Comparison of ENCODE assay signal across 19 cellular contexts in the genomic region with DNA sequence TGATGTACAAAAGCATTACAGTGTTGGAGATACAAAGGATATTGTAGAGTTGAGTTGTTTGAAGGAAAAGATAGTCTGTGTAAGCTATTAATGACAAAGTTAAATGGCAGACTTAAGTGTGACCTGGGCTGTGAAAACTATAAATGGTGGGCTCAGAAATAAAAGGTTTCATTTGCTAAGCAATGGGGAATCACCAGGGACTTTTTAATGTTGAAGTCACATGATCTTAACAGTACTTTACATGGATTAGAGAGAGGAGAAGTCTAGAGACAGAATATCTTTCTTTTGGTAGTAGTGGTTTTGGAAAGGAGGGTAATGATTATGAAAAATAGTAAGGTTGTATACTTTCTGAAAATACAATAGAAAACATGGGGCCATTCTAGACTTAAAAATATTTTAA.
DNase-seq lines count a peak whose midpoint lies in the region; ATAC-seq and TF ChIP-seq lines count a peak whose summit lies in the region.
"Had no signal": no experiment of that assay in that cellular context is flagged by ENCODE, and none has a peak within 500 bp of the region (broad histone marks: within the 10 kb centered on the region; RNA-seq: fewer than 3 reads in every experiment).

No MANE protein-coding gene starts in this region.

- no peak for TF ChIP-seq CTCF in GM23338 (conservative IDR thresholded peaks at IDR 0.05; ENCODE audit: low read depth in 2 of 2)

- peak overlapping the region; percentile 56; the same call in 1 of the 2 replicates for H3K27ac ChIP-seq in GM23338 (ENCODE audit: low read depth)
- H3K27ac ChIP-seq in SJCRH30 = no peak overlapping the region
- H3K27ac ChIP-seq: cardiac muscle cell, prostate gland, SJSA1, testis had no signal

- H3K4me1 ChIP-seq in GM23338 (ENCODE audit: insufficient read depth) (no peaks in the 10 kb centered on the region), SJCRH30 (no peaks in the 10 kb centered on the region)
- H3K4me1 ChIP-seq: prostate gland, SJSA1, testis had no signal

- no peaks in the 10 kb centered on the region for H3K9me2 ChIP-seq in GM23338 (ENCODE audit: insufficient read depth)

- H3K9me3 ChIP-seq in SJCRH30 (replicated peaks) = no peaks in the 10 kb centered on the region
- H3K9me3 ChIP-seq: Caco-2, prostate gland, SJSA1, testis had no signal

- H2AFZ ChIP-seq in GM23338 = no peak overlapping the region

- H3K4me1 Mint-ChIP-seq in activated T-cell treated with anti-CD3 and anti-CD28 coated beads, Interleukin-2, amount 50 U/mL, for 4 hours (ENCODE audit: low read depth) = peaks cover 18% of the 10 kb centered on the region
- H3K4me1 Mint-ChIP-seq in GM23338 = no peaks in the 10 kb centered on the region
- H3K4me1 Mint-ChIP-seq in activated naive CD8-positive, alpha-beta T cell treated with anti-CD3 and anti-CD28 coated beads, Interleukin-2, amount 50 U/mL, for 24 hours = peaks cover 18% of the 10 kb centered on the region
- peaks cover 14 to 18% of the 10 kb centered on the region in 2 donors for H3K4me1 Mint-ChIP-seq in stimulated activated naive B cell treated with anti-CD40 and anti-IgM and Interleukin-4, amounts not matched to agents 10 μg/mL and 1 μg/mL and 100 μg/mL, for 72 hours
- H3K4me1 Mint-ChIP-seq: H9 had no signal

- no peaks in the 10 kb centered on the region for H3K27me3 Mint-ChIP-seq in activated T-cell treated with anti-CD3 and anti-CD28 coated beads, Interleukin-2, amount 50 U/mL, for 4 hours (ENCODE audit: low read depth)
- peaks cover 2% of the 10 kb centered on the region for H3K27me3 Mint-ChIP-seq in GM23338 (ENCODE audit: insufficient read depth, low read depth, poor library complexity)
- H3K27me3 Mint-ChIP-seq in activated naive CD8-positive, alpha-beta T cell treated with anti-CD3 and anti-CD28 coated beads, Interleukin-2, amount 50 U/mL, for 24 hours = no peaks in the 10 kb centered on the region
- H3K27me3 Mint-ChIP-seq in stimulated activated naive B cell treated with anti-CD40 and anti-IgM and Interleukin-4, amounts not matched to agents 10 μg/mL and 1 μg/mL and 100 μg/mL, for 72 hours = no peaks in the 10 kb centered on the region

- peak; percentile 54 to 66 for ATAC-seq in activated T-cell treated with anti-CD3 and anti-CD28 coated beads, Interleukin-2, amount 50 U/mL, for 4 hours
- ATAC-seq in GM23338 = no peak
- no peak for ATAC-seq in activated naive CD8-positive, alpha-beta T cell treated with anti-CD3 and anti-CD28 coated beads, Interleukin-2, amount 50 U/mL, for 24 hours
- peak; percentile 53 to 79 for ATAC-seq in stimulated activated naive B cell treated with anti-CD40 and anti-IgM and Interleukin-4, amounts not matched to agents 10 μg/mL and 1 μg/mL and 100 μg/mL, for 72 hours (replicated peaks)
- ATAC-seq in HG02870 (IDR thresholded peaks at IDR 0.05; ENCODE audit: unreplicated experiment) = no peak
- ATAC-seq: left lobe of liver had no signal

- no peak for DNase-seq in activated T-cell treated with anti-CD3 and anti-CD28 coated beads, Interleukin-2, amount 50 U/mL, for 4 hours
- DNase-seq in activated T-cell treated with anti-CD3 and anti-CD28 coated beads, Interleukin-2, amount 50 U/mL, for 1 hour = no peak
- DNase-seq in GM23338 (ENCODE audit: low spot score) (no peak), SJCRH30 (no peak)
- no peak for DNase-seq in activated naive CD8-positive, alpha-beta T cell treated with anti-CD3 and anti-CD28 coated beads, Interleukin-2, amount 50 U/mL, for 24 hours
- no peak for DNase-seq in stimulated activated naive B cell treated with anti-CD40 and anti-IgM and Interleukin-4, amounts not matched to agents 10 μg/mL and 1 μg/mL and 100 μg/mL, for 72 hours
- no peak for DNase-seq in NK-92 treated with Interleukin-12 subunit alpha and Interleukin-12 subunit beta, amount 100 ng/mL, for 24 hours (lab: John Stamatoyannopoulos, UW)
- DNase-seq: Caco-2; GDM1; H9; KBM-7; NCI-H345; stimulated activated CD4-positive, alpha-beta T cell treated with anti-CD3 and anti-CD28 coated beads, Interleukin-15, amount 100 ng/mL, for 24 hours; testis had no signal

- H3K79me2 ChIP-seq in GM23338 (replicated peaks; ENCODE audit: insufficient read depth) = peaks cover 15% of the 10 kb centered on the region

- no peaks in the 10 kb centered on the region for H3K9me3 Mint-ChIP-seq in activated T-cell treated with anti-CD3 and anti-CD28 coated beads, Interleukin-2, amount 50 U/mL, for 4 hours
- no peaks in the 10 kb centered on the region for H3K9me3 Mint-ChIP-seq in GM23338
- H3K9me3 Mint-ChIP-seq in activated naive CD8-positive, alpha-beta T cell treated with anti-CD3 and anti-CD28 coated beads, Interleukin-2, amount 50 U/mL, for 24 hours = no peaks in the 10 kb centered on the region
- H3K9me3 Mint-ChIP-seq in stimulated activated naive B cell treated with anti-CD40 and anti-IgM and Interleukin-4, amounts not matched to agents 10 μg/mL and 1 μg/mL and 100 μg/mL, for 72 hours = peaks cover 0 to 4% of the 10 kb centered on the region in 2 donors
- H3K9me3 Mint-ChIP-seq: H9 had no signal

- H3K36me3 ChIP-seq in GM23338 (ENCODE audit: insufficient read depth) (peaks cover 10% of the 10 kb centered on the region; the same call in 1 of the 2 replicates), SJCRH30 (peaks cover 47% of the 10 kb centered on the region)
- H3K36me3 ChIP-seq: prostate gland had no signal

- H3K27me3 ChIP-seq in GM23338 (ENCODE audit: insufficient read depth) (no peaks in the 10 kb centered on the region), SJCRH30 (no peaks in the 10 kb centered on the region)
- H3K27me3 ChIP-seq: cardiac muscle cell, SJSA1, testis had no signal

- no peak overlapping the region for H3K4me2 ChIP-seq in GM23338

- H4K20me1 ChIP-seq in GM23338 (replicated peaks; ENCODE audit: insufficient read depth) = peaks cover under 1% of the 10 kb centered on the region; the same call in 1 of the 2 replicates

- peak overlapping the region; percentile 22; the same call in 1 of the 2 replicates for H3K27ac Mint-ChIP-seq in GM23338
- H3K27ac Mint-ChIP-seq in activated naive CD8-positive, alpha-beta T cell treated with anti-CD3 and anti-CD28 coated beads, Interleukin-2, amount 50 U/mL, for 24 hours = peak overlapping the region; percentile 41
- peak overlapping the region; percentile 78 for H3K27ac Mint-ChIP-seq in stimulated activated naive B cell treated with anti-CD40 and anti-IgM and Interleukin-4, amounts not matched to agents 10 μg/mL and 1 μg/mL and 100 μg/mL, for 72 hours

- H3K4me3 Mint-ChIP-seq in activated T-cell treated with anti-CD3 and anti-CD28 coated beads, Interleukin-2, amount 50 U/mL, for 4 hours = no peak overlapping the region
- H3K4me3 Mint-ChIP-seq in GM23338 = no peak overlapping the region
- H3K4me3 Mint-ChIP-seq in activated naive CD8-positive, alpha-beta T cell treated with anti-CD3 and anti-CD28 coated beads, Interleukin-2, amount 50 U/mL, for 24 hours = no peak overlapping the region
- peak overlapping the region in 1 of 2 donors; percentile 30 for H3K4me3 Mint-ChIP-seq in stimulated activated naive B cell treated with anti-CD40 and anti-IgM and Interleukin-4, amounts not matched to agents 10 μg/mL and 1 μg/mL and 100 μg/mL, for 72 hours
- H3K4me3 Mint-ChIP-seq: H9 had no signal

- H3K36me3 Mint-ChIP-seq in activated T-cell treated with anti-CD3 and anti-CD28 coated beads, Interleukin-2, amount 50 U/mL, for 4 hours (ENCODE audit: insufficient read depth) = peaks cover 29% of the 10 kb centered on the region
- H3K36me3 Mint-ChIP-seq in GM23338 (ENCODE audit: low read depth) = peaks cover 34% of the 10 kb centered on the region; the same call in 2 of the 3 replicates
- H3K36me3 Mint-ChIP-seq in activated naive CD8-positive, alpha-beta T cell treated with anti-CD3 and anti-CD28 coated beads, Interleukin-2, amount 50 U/mL, for 24 hours (ENCODE audit: low read depth) = peaks cover 37% of the 10 kb centered on the region
- H3K36me3 Mint-ChIP-seq in stimulated activated naive B cell treated with anti-CD40 and anti-IgM and Interleukin-4, amounts not matched to agents 10 μg/mL and 1 μg/mL and 100 μg/mL, for 72 hours = peaks cover 35 to 48% of the 10 kb centered on the region in 2 donors

- H3F3A ChIP-seq in GM23338 (replicated peaks; ENCODE audit: low read depth) = no peaks in the 10 kb centered on the region

- H3K4me3 ChIP-seq in GM23338 = no peak overlapping the region
- no peak overlapping the region for H3K4me3 ChIP-seq in SJCRH30
- H3K4me3 ChIP-seq: cardiac muscle cell, prostate gland, SJSA1, testis had no signal

TF ChIP-seq in GM23338, 12 proteins besides CTCF, POLR2A, EP300 and RAD21 (continues in another document):
- TF ChIP-seq CREB1 (CRISPR knock-in tag; IDR thresholded peaks at IDR 0.05; ENCODE audit: low read depth) (no peak), EZH2 (IDR thresholded peaks at IDR 0.05; ENCODE audit: low read depth, unreplicated experiment) (no peak), ZNF114 (CRISPR knock-in tag; IDR thresholded peaks at IDR 0.05) (no peak), NANOG (IDR thresholded peaks at IDR 0.05; ENCODE audit: borderline replicate concordance) (no peak), ZNF331 (CRISPR knock-in tag; IDR thresholded peaks at IDR 0.05; ENCODE audit: low read depth) (no peak)
- TF ChIP-seq, protein P1, sequence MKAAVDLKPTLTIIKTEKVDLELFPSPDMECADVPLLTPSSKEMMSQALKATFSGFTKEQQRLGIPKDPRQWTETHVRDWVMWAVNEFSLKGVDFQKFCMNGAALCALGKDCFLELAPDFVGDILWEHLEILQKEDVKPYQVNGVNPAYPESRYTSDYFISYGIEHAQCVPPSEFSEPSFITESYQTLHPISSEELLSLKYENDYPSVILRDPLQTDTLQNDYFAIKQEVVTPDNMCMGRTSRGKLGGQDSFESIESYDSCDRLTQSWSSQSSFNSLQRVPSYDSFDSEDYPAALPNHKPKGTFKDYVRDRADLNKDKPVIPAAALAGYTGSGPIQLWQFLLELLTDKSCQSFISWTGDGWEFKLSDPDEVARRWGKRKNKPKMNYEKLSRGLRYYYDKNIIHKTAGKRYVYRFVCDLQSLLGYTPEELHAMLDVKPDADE (IDR thresholded peaks at IDR 0.05) = no peak

Comparison
In these comparisons a context has a peak if more than half of its experiments do, and no peak if none do; other contexts are left out.
1. ATAC-seq: peak in activated T-cell treated with anti-CD3 and anti-CD28 coated beads, Interleukin-2, amount 50 U/mL, for 4 hours (2 of 2) and stimulated activated naive B cell treated with anti-CD40 and anti-IgM and Interleukin-4, amounts not matched to agents 10 μg/mL and 1 μg/mL and 100 μg/mL, for 72 hours (2 of 2); none in GM23338 (single experiment), activated naive CD8-positive, alpha-beta T cell treated with anti-CD3 and anti-CD28 coated beads, Interleukin-2, amount 50 U/mL, for 24 hours (single experiment) and HG02870 (single experiment).
2. H3K27ac Mint-ChIP-seq: peak in every context shown above with its lines; median percentile 78 in stimulated activated naive B cell treated with anti-CD40 and anti-IgM and Interleukin-4, amounts not matched to agents 10 μg/mL and 1 μg/mL and 100 μg/mL, for 72 hours; 41 in activated naive CD8-positive, alpha-beta T cell treated with anti-CD3 and anti-CD28 coated beads, Interleukin-2, amount 50 U/mL, for 24 hours; 22 in GM23338.